8 cellular contexts compared by ENCODE assay signal in the genomic region with DNA sequence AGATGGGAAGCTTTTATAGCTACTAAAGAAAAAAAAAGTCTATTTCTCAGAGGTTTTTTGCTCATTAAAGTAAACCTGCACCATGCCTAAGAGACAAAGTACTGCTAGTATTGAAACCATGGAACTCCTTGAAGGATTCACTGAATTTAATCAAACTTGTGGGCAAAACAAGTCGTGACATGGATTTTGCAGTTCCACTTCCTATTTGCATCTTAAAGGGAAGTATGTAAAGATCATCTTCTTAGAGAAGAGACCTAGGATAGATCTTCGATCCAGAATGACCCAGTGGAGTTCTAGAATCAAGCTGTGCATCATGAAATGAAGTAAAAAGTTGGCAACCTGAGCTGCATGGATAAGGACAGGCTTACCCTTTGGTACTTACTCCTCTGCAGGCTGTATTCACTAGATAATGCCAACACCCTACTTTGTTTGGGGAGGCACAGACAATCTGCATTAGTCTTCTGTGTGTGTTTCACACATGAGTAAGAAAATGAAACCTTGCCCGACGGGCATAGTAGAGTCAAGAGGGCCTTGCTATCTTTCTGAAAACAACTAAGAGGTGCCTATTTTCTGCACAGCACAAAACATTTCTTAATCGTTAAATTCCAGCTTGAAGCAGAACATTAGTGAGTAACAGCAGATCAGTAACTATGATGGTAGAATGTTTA. TPM values are rescaled to one million over a fixed set of nuclear protein-coding genes. Genes with fewer than 3 reads are reported as not detected.
DNase-seq lines count a peak whose midpoint lies in the region; ATAC-seq and TF ChIP-seq lines count a peak whose summit lies in the region.

No MANE protein-coding gene starts in this region.

- H3K9me3 ChIP-seq in muscle layer of duodenum (ENCODE audit: control insufficient read depth in 1 of 2, low read length in 2 of 2): no peaks in the 10 kb centered on the region
- no peaks in the 10 kb centered on the region for H3K9me3 ChIP-seq in aorta (ENCODE audit: control insufficient read depth, low read length)

- peak overlapping the region; percentile 85 for H3K27ac ChIP-seq in muscle layer of duodenum (ENCODE audit: low read length)
- H3K27ac ChIP-seq in aorta (ENCODE audit: low read depth in 1 of 2, low read length in 2 of 2): no peak overlapping the region

- no peaks in the 10 kb centered on the region for H3K36me3 ChIP-seq in muscle layer of duodenum (ENCODE audit: control insufficient read depth in 1 of 2, insufficient read depth in 2 of 2, low read length in 2 of 2)
- no peaks in the 10 kb centered on the region for H3K36me3 ChIP-seq in aorta (ENCODE audit: control insufficient read depth in 1 of 2, insufficient read depth in 2 of 2, low read length in 1 of 2)

- H3K27me3 Mint-ChIP-seq in CD14-positive monocyte (ENCODE audit: low read depth in 3 of 3): peaks cover 0 to 2% (median 0%) of the 10 kb centered on the region in 3 donors
- H3K27me3 Mint-ChIP-seq in activated naive CD4-positive, alpha-beta T cell treated with anti-CD3 and anti-CD28 coated beads, Interleukin-2, amount 10 ng/mL, durations not matched to agents 7 days and 5 days: no peaks in the 10 kb centered on the region

- intact Hi-C loops in CD14-positive monocyte (cut with micrococcal nuclease) (loop anchor here in 1 of 2 donors (5.0 kb wide), 1 partner anchor 80 kb away; no protein-coding TSS in a partner anchor), aorta (cut with DNase I) (no loop called here)

- peaks cover 12% of the 10 kb centered on the region in 2 donors for H3K4me1 ChIP-seq in muscle layer of duodenum (ENCODE audit: control insufficient read depth in 1 of 2, insufficient read depth in 2 of 2, low read length in 2 of 2)
- peaks cover 0 to 6% of the 10 kb centered on the region in 2 donors for H3K4me1 ChIP-seq in aorta (ENCODE audit: control insufficient read depth in 1 of 2, insufficient read depth in 2 of 2, low read length in 2 of 2)

- H3K36me3 Mint-ChIP-seq in CD14-positive monocyte: peaks cover 7 to 9% of the 10 kb centered on the region in 2 donors
- peaks cover 35% of the 10 kb centered on the region for H3K36me3 Mint-ChIP-seq in activated naive CD4-positive, alpha-beta T cell treated with anti-CD3 and anti-CD28 coated beads, Interleukin-2, amount 10 ng/mL, durations not matched to agents 7 days and 5 days

- TF ChIP-seq CTCF in CD14-positive monocyte (IDR thresholded peaks at IDR 0.05): no peak

- H3K4me3 Mint-ChIP-seq in CD14-positive monocyte: peak overlapping the region; percentile 96 to 97
- H3K4me3 Mint-ChIP-seq in activated naive CD4-positive, alpha-beta T cell treated with anti-CD3 and anti-CD28 coated beads, Interleukin-2, amount 10 ng/mL, durations not matched to agents 7 days and 5 days: peak overlapping the region; percentile 83

- peak overlapping the region; percentile 49 to 97 (median 94) for H3K27ac Mint-ChIP-seq in CD14-positive monocyte
- H3K27ac Mint-ChIP-seq in activated naive CD4-positive, alpha-beta T cell treated with anti-CD3 and anti-CD28 coated beads, Interleukin-2, amount 10 ng/mL, durations not matched to agents 7 days and 5 days: peak overlapping the region; percentile 93

- H3K27me3 ChIP-seq in muscle layer of duodenum (ENCODE audit: low read depth, low read length) (no peaks in the 10 kb centered on the region), aorta (ENCODE audit: control insufficient read depth in 1 of 2, insufficient read depth in 2 of 2, low read length in 1 of 2) (peaks cover 0 to 1% of the 10 kb centered on the region in 2 donors)

- peaks cover 66% of the 10 kb centered on the region for H3K4me1 Mint-ChIP-seq in CD14-positive monocyte
- H3K4me1 Mint-ChIP-seq in activated naive CD4-positive, alpha-beta T cell treated with anti-CD3 and anti-CD28 coated beads, Interleukin-2, amount 10 ng/mL, durations not matched to agents 7 days and 5 days: peaks cover 50% of the 10 kb centered on the region

- ATAC-seq in aorta (ENCODE audit: low FRiP score) (no peak), GM19351 (IDR thresholded peaks at IDR 0.05; ENCODE audit: unreplicated experiment) (no peak), GM19035 (IDR thresholded peaks at IDR 0.05; ENCODE audit: unreplicated experiment) (no peak)

- H3K9me3 Mint-ChIP-seq in CD14-positive monocyte: peaks cover 0 to 1% (median 0%) of the 10 kb centered on the region in 7 donors
- H3K9me3 Mint-ChIP-seq in activated naive CD4-positive, alpha-beta T cell treated with anti-CD3 and anti-CD28 coated beads, Interleukin-2, amount 10 ng/mL, durations not matched to agents 7 days and 5 days: peaks cover 1% of the 10 kb centered on the region

- DNase-seq in CD14-positive monocyte (ENCODE audit: low spot score) (no peak), HCEC 1CT (peak; percentile 29), aorta (no peak), NCI-H2227 (lab: John Stamatoyannopoulos, UW; ENCODE audit: unreplicated experiment) (no peak)
- DNase-seq in activated naive CD4-positive, alpha-beta T cell treated with anti-CD3 and anti-CD28 coated beads, Interleukin-2, amount 10 ng/mL, durations not matched to agents 7 days and 5 days: peak; percentile 41

- CTCF ChIA-PET in activated naive CD4-positive, alpha-beta T cell treated with anti-CD3 and anti-CD28 coated beads, Interleukin-2, amount 10 ng/mL, durations not matched to agents 7 days and 5 days (lab: Charles Lee): interaction anchor here (0.9 to 2.3 kb wide), 4 partner anchors 10 to 117 kb away, joined by 3 to 16 read pairs (median 4); no protein-coding TSS in a partner anchor

- 14 to 36% methylated on average over 5 of the region's 5 CpGs for WGBS in aorta, 2 donors

- H3K4me3 ChIP-seq in muscle layer of duodenum (ENCODE audit: low read depth in 1 of 2, low read length in 2 of 2) (peak overlapping the region; percentile 72 to 73), aorta (ENCODE audit: low read length in 2 of 2) (no peak overlapping the region)

RNA-seq across cellular contexts. Expression of gene GNG2, which starts 1.9 kb away (rescaled TPM):
- polyA plus RNA-seq in CD14-positive monocyte: 100 to 1,000 TPM; 146 to 151 TPM
- 10 to 100 TPM; 15.0 to 31.9 TPM for total RNA-seq in aorta
- 10 to 100 TPM in 1 of 2 donors, 1 to 10 TPM in 1; 5.3 to 10.0 TPM for polyA plus RNA-seq in aorta

Comparison
In these comparisons a context has a peak if more than half of its experiments do, and no peak if none do; other contexts are left out.
1. DNase-seq: peak in HCEC 1CT (single experiment) and activated naive CD4-positive, alpha-beta T cell treated with anti-CD3 and anti-CD28 coated beads, Interleukin-2, amount 10 ng/mL, durations not matched to agents 7 days and 5 days (single experiment); none in CD14-positive monocyte (single experiment), aorta (0 of 2) and NCI-H2227 (single experiment).
2. H3K4me3 ChIP-seq: peak in muscle layer of duodenum (2 of 2); none in aorta (0 of 2).
3. RNA of gene GNG2, which starts 1.9 kb away (polyA plus RNA-seq): 146 to 151 TPM in CD14-positive monocyte; 5.3 to 10.0 TPM in aorta; every median in the first group is over 10 times any median in the second.